8 cellular contexts compared by ENCODE assay signal in the genomic region with DNA sequence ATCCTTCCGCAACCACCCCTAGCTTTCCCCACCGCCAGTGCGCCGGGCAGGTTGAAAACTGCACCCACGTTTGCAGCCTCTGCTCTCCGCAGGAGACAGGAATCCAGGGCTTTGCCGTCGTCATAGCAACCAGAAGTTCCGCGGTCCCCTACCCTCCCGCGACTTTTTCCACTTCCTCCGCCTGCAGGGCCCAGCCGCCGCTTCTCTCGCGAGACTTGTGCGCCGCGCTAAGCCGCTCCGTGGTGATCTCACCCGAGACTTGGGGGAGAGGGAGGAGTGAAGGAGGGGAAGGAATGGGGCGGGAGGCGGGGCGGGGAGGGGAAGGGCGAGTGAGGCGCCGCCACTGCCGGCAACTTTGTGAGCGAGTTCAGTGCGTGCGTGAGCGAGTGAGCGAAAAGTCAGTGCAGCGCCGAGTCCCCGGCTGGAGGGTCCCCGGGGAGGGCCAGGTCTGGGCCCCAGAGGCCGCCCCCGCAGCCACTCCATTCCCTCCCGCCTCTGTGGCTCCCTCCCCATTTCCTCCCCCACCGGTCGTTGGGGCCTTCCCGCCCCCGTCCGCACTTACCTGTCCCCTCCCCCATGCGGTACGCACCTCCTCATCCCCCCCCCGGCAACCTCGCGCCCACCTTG. TPM values are rescaled to one million over a fixed set of nuclear protein-coding genes. Genes with fewer than 3 reads are reported as not detected.
DNase-seq lines count a peak whose midpoint lies in the region; ATAC-seq and TF ChIP-seq lines count a peak whose summit lies in the region.

A gene (plus strand): TSS at position 370 of the 627 bp plus-strand sequence.

- peaks cover 41% of the 10 kb centered on the region for H3K4me1 Mint-ChIP-seq in activated naive CD8-positive, alpha-beta T cell (ENCODE audit: low read depth)

- H3K9me3 ChIP-seq in osteoblast (ENCODE audit: low read depth, low read length) (no peaks in the 10 kb centered on the region), thoracic aorta (no peaks in the 10 kb centered on the region)

- peak within 1 kb of the TSS; percentile 97 for H3K27ac Mint-ChIP-seq in activated naive CD8-positive, alpha-beta T cell

- H2AFZ ChIP-seq in osteoblast (ENCODE audit: low read length): peak within 1 kb of the TSS; percentile 81

- H3K27me3 ChIP-seq in osteoblast (ENCODE audit: insufficient read depth, low read length) (no peaks in the 10 kb centered on the region), thoracic aorta (replicated peaks; ENCODE audit: insufficient read depth) (no peaks in the 10 kb centered on the region)

- TF ChIP-seq CTCF in GM10248 (IDR thresholded peaks at IDR 0.05; ENCODE audit: control extremely low read depth, extremely low read depth, low read depth, missing control alignments): no peak
- no peak for TF ChIP-seq CTCF in osteoblast (IDR thresholded peaks at IDR 0.05; ENCODE audit: extremely low read depth, low read depth, low read length)
- TF ChIP-seq CTCF in thoracic aorta (IDR thresholded peaks at IDR 0.05): no peak

- peak within 1 kb of the TSS; percentile 97 for H3K27ac ChIP-seq in osteoblast (ENCODE audit: low read depth, low read length)
- peak within 1 kb of the TSS; percentile 97 to 99 for H3K27ac ChIP-seq in thoracic aorta

- H3K36me3 ChIP-seq in osteoblast (ENCODE audit: insufficient read depth, low read length) (no peaks in the 10 kb centered on the region), thoracic aorta (no peaks in the 10 kb centered on the region)

- ATAC-seq in HG02623 (IDR thresholded peaks at IDR 0.05; ENCODE audit: unreplicated experiment) (peak; percentile 76), thoracic aorta (ENCODE audit: insufficient number of reproducible peaks, low FRiP score, low read depth) (peak; percentile 97)

- peak within 1 kb of the TSS; percentile 88 for H3K4me3 ChIP-seq in osteoblast (ENCODE audit: insufficient read depth, low read length)
- H3K4me3 ChIP-seq in thoracic aorta: peak within 1 kb of the TSS; percentile 97

- CTCF ChIA-PET in GM10248 (lab: Yijun Ruan, JAX): interaction anchor here (3.4 kb wide), 1 partner anchor 84 kb away, joined by 21 read pairs; no protein-coding TSS in a partner anchor

- H3K4me1 ChIP-seq in osteoblast (ENCODE audit: insufficient read depth, low read length) (peaks cover 28% of the 10 kb centered on the region), thoracic aorta (ENCODE audit: control insufficient read depth in 1 of 2, low read depth in 2 of 2) (peaks cover 17 to 22% of the 10 kb centered on the region in 2 donors)

- H3K79me2 ChIP-seq in osteoblast (ENCODE audit: insufficient read depth, low read length): peaks cover 42% of the 10 kb centered on the region

- no peaks in the 10 kb centered on the region for H3K27me3 Mint-ChIP-seq in activated naive CD8-positive, alpha-beta T cell

- peak within 1 kb of the TSS; percentile 90 for H3K4me2 ChIP-seq in osteoblast (ENCODE audit: insufficient read depth, low read length)

- H3K36me3 Mint-ChIP-seq in activated naive CD8-positive, alpha-beta T cell: no peaks in the 10 kb centered on the region

- H3K4me3 Mint-ChIP-seq in activated naive CD8-positive, alpha-beta T cell: peak within 1 kb of the TSS; percentile 90

- POLR2A ChIA-PET in GM10248 (lab: Yijun Ruan, JAX): interaction anchor here (0.6 to 0.7 kb wide), 2 partner anchors 175 to 1184 kb away, joined by 3 to 5 read pairs; no protein-coding TSS in a partner anchor

- no peaks in the 10 kb centered on the region for H3K9me3 Mint-ChIP-seq in activated naive CD8-positive, alpha-beta T cell (ENCODE audit: low read depth)

- H4K20me1 ChIP-seq in osteoblast (ENCODE audit: insufficient read depth, low read length): peaks cover 4% of the 10 kb centered on the region

- DNase-seq in GM10248 (ENCODE audit: extremely low spot score) (peak; percentile 96), NCI-H1105 (lab: John Stamatoyannopoulos, UW) (peak; percentile 99), SKM-1 treated with dmso at 0.1 percent for 144 hours (lab: John Stamatoyannopoulos, UW; ENCODE audit: unreplicated experiment) (peak; percentile 93), glomerular visceral epithelial cell (ENCODE audit: extremely low spot score) (peak; percentile 99), osteoblast (ENCODE audit: insufficient read length, low spot score, missing footprints) (peak; percentile 98), thoracic aorta (ENCODE audit: low spot score) (peak; percentile 88)

RNA-seq across cellular contexts. Expression of the gene that starts here (rescaled TPM):
- total RNA-seq in osteoblast: 86.3 and 99.2 TPM in 2 replicates
- total RNA-seq in thoracic aorta: 10 to 100 TPM; 43.5 to 58.0 TPM

Comparison
In these comparisons a context has a peak if more than half of its experiments do, and no peak if none do; other contexts are left out.
1. Peak in every context shown above with its lines: DNase-seq, ATAC-seq, H3K4me3 ChIP-seq and H3K27ac ChIP-seq.